ENCODE assay signal across 9 cellular contexts in genomic region chr3:177598110-177598833, GRCh38.
DNase-seq lines count a peak whose midpoint lies in the region; ATAC-seq and TF ChIP-seq lines count a peak whose summit lies in the region.
"Had no signal": no experiment of that assay in that cellular context is flagged by ENCODE, and none has a peak within 500 bp of the region (broad histone marks: within the 10 kb centered on the region; RNA-seq: fewer than 3 reads in every experiment).

No MANE protein-coding gene starts in this region.

- no peaks in the 10 kb centered on the region for H3K36me3 ChIP-seq in fibroblast of lung (ENCODE audit: control insufficient read depth, insufficient read depth, low read length)

- no peak for DNase-seq in H9
- DNase-seq in T-cell = peak in 1 of 34 experiments; percentile 9
- DNase-seq in fibroblast of lung (ENCODE audit: low read depth in 2 of 2) = peak in 1 of 2 donors; percentile 76
- DNase-seq in stimulated activated CD4-positive, alpha-beta T cell treated with anti-CD3 and anti-CD28 coated beads, Interleukin-2, amount 100 ng/mL, for 24 hours = no peak
- DNase-seq in stimulated activated CD4-positive, alpha-beta T cell treated with anti-CD3 and anti-CD28 coated beads, Interleukin-4, amount 100 ng/mL, for 1 hour = no peak
- DNase-seq in NCI-H1694 (lab: John Stamatoyannopoulos, UW) = no peak
- DNase-seq: effector CD8-positive, alpha-beta T cell had no signal

- H4K8ac ChIP-seq in H9 (replicated peaks; ENCODE audit: insufficient read length, low read depth, low read length) = no peak overlapping the region

- H3K4me1 Mint-ChIP-seq in H9 (peaks cover 26 to 28% of the 10 kb centered on the region in 2 experiments), T-cell (peaks cover 87 to 92% (median 89%) of the 10 kb centered on the region in 3 donors)

- H3K27ac ChIP-seq in H9 (ENCODE audit: insufficient read length, low read depth, low read length) (no peak overlapping the region), fibroblast of lung (ENCODE audit: insufficient read depth, low read length) (peak overlapping the region; percentile 46), skin epidermis (peak overlapping the region in 20 of 21 experiments; percentile 17 to 86 (median 74))

- H3K14ac ChIP-seq in H9 (ENCODE audit: insufficient read depth, low read length) = no peak overlapping the region

- no peak overlapping the region for H3T11ph ChIP-seq in H9 (ENCODE audit: low read length)

- no peaks in the 10 kb centered on the region for H3K79me1 ChIP-seq in H9 (ENCODE audit: insufficient read depth, low read depth, low read length, poor library complexity, severe bottlenecking)

- no peaks in the 10 kb centered on the region for H3K9me3 ChIP-seq in H9 (ENCODE audit: control insufficient read depth, low read depth, low read length)
- H3K9me3 ChIP-seq in fibroblast of lung (ENCODE audit: control insufficient read depth, insufficient read depth, low read depth, low read length) = no peaks in the 10 kb centered on the region

- no CpG with 5 or more reads among the region's 4 CpGs for WGBS in H9 (ENCODE audit: extremely low coverage, insufficient read length, low lambda C conversion rate)

- no peak overlapping the region for H2BK120ac ChIP-seq in H9 (ENCODE audit: low read depth, low read length, poor library complexity, severe bottlenecking)

- H3K4me3 Mint-ChIP-seq in H9 (no peak overlapping the region; a peak in 1 of 5 replicates), T-cell (peak overlapping the region; percentile 55 to 71 (median 64))

- no peak overlapping the region for H3K4ac ChIP-seq in H9 (ENCODE audit: low read depth, low read length)

- H2AK5ac ChIP-seq in H9 (ENCODE audit: insufficient read length, low read length) = no peak overlapping the region

- no peak overlapping the region for H2BK5ac ChIP-seq in H9 (ENCODE audit: insufficient read length, low read length)

- no peaks in the 10 kb centered on the region for H3K79me2 ChIP-seq in H9 (ENCODE audit: insufficient read depth, low read length)
- H3K79me2 ChIP-seq in fibroblast of lung (ENCODE audit: control insufficient read depth, insufficient read depth, low read length) = no peaks in the 10 kb centered on the region

- TF ChIP-seq CTCF in H9 (conservative IDR thresholded peaks at IDR 0.05) (no peak), fibroblast of lung (conservative IDR thresholded peaks at IDR 0.05 in 1 of 2, IDR thresholded peaks at IDR 0.05 in 1 of 2; ENCODE audit: low read depth in 1 of 2, low read length in 2 of 2) (no peak)

- H3K18ac ChIP-seq in H9 (ENCODE audit: insufficient read length, low read depth, low read length) = no peak overlapping the region

- no peak overlapping the region for H2BK12ac ChIP-seq in H9 (ENCODE audit: insufficient read length, low read depth, low read length)

- H3K27me3 Mint-ChIP-seq in H9 (ENCODE audit: low read depth) (no peaks in the 10 kb centered on the region; the same call in 1 of the 2 replicates), T-cell (no peaks in the 10 kb centered on the region)

- H3K27ac Mint-ChIP-seq in H9 (peak overlapping the region in 2 of 3 experiments; percentile 6 to 8; a peak in 3 of 7 replicates), T-cell (peak overlapping the region; percentile 95 to 98)

- H3K56ac ChIP-seq in H9 (ENCODE audit: insufficient read length, low read depth, low read length) = no peak overlapping the region

- H4K5ac ChIP-seq in H9 (ENCODE audit: insufficient read length, low read depth, low read length) = no peak overlapping the region

- CTCF ChIA-PET in T-cell (lab: Charles Lee) = interaction anchor here (0.5 to 1.6 kb wide), 4 partner anchors 34 to 451 kb away, joined by 3 read pairs; partner anchors contain the start of gene TBL1XR1 (in 1 of the 2)

- ATAC-seq in T-cell (replicated peaks in 1 of 4) (no peak), GM18907 (IDR thresholded peaks at IDR 0.05; ENCODE audit: unreplicated experiment) (no peak)

- H2AFZ ChIP-seq in H9 (ENCODE audit: low read length) (no peak overlapping the region), fibroblast of lung (ENCODE audit: low read length) (no peak overlapping the region)

- POLR2A ChIA-PET in T-cell (lab: Charles Lee) = no interaction called here

- H2BK15ac ChIP-seq in H9 (ENCODE audit: low read depth, low read length) = no peak overlapping the region

- peak overlapping the region; percentile 32 for H2BK20ac ChIP-seq in H9 (ENCODE audit: low read depth, low read length, poor library complexity, severe bottlenecking)

- no peak overlapping the region for H4K91ac ChIP-seq in H9 (ENCODE audit: insufficient read length, low read depth, low read length)

- H4K20me1 ChIP-seq in H9 (ENCODE audit: control insufficient read depth, insufficient read depth, insufficient read length) = no peaks in the 10 kb centered on the region
- H4K20me1 ChIP-seq in fibroblast of lung (ENCODE audit: control insufficient read depth, extremely low read depth, insufficient read depth, low read length) = no peaks in the 10 kb centered on the region

- H3K9ac ChIP-seq in H9 (ENCODE audit: extremely low read depth, insufficient read length, low read length) (no peak overlapping the region), fibroblast of lung (ENCODE audit: insufficient read depth, low read length) (no peak overlapping the region)

- H3K36me3 Mint-ChIP-seq in H9 (ENCODE audit: insufficient read depth in 1 of 3, low read depth in 3 of 3) (no peaks in the 10 kb centered on the region), T-cell (no peaks in the 10 kb centered on the region)

- no peak overlapping the region for H3K23ac ChIP-seq in H9 (ENCODE audit: insufficient read length, low read depth, low read length)

- peaks cover 19% of the 10 kb centered on the region; the same call in 1 of the 2 replicates for H3K4me1 ChIP-seq in H9 (ENCODE audit: insufficient read depth, low read length)
- H3K4me1 ChIP-seq in fibroblast of lung (ENCODE audit: control insufficient read depth, extremely low read depth, insufficient read depth, low read length) = peaks cover 20% of the 10 kb centered on the region

- H3K4me3 ChIP-seq in fibroblast of lung (replicated peaks in 1 of 4; ENCODE audit: control extremely low read depth in 1 of 4, insufficient read depth in 1 of 4, low read depth in 3 of 4, low read length in 4 of 4) = no peak overlapping the region
- no peak overlapping the region for H3K4me3 ChIP-seq in skin epidermis

- H3K9me3 Mint-ChIP-seq in H9 = no peaks in the 10 kb centered on the region
- no peaks in the 10 kb centered on the region for H3K9me3 Mint-ChIP-seq in T-cell

- H3K27me3 ChIP-seq in H9 (ENCODE audit: insufficient read depth, low read length) (no peaks in the 10 kb centered on the region), fibroblast of lung (ENCODE audit: control insufficient read depth, insufficient read depth, low read length) (no peaks in the 10 kb centered on the region)

- H3K23me2 ChIP-seq in H9 (ENCODE audit: insufficient read length, low read depth, low read length, poor library complexity, severe bottlenecking) = no peaks in the 10 kb centered on the region

- no peak overlapping the region for H3K4me2 ChIP-seq in H9 (ENCODE audit: insufficient read depth, insufficient read length, low read length)
- H3K4me2 ChIP-seq in fibroblast of lung (ENCODE audit: extremely low read depth, insufficient read depth, low read length) = no peak overlapping the region

Comparison
In these comparisons a context has a peak if more than half of its experiments do, and no peak if none do; other contexts are left out.
1. H3K4me3 Mint-ChIP-seq: peak in T-cell (3 of 3); none in H9 (0 of 2).